Comparison of ENCODE assay signal across 17 cellular contexts in genomic region chr14:61930101-61930857, GRCh38.
DNase-seq lines count a peak whose midpoint lies in the region; ATAC-seq, FAIRE-seq and TF ChIP-seq lines count a peak whose summit lies in the region.
"Had no signal": no experiment of that assay in that cellular context is flagged by ENCODE, and none has a peak within 500 bp of the region (broad histone marks: within the 10 kb centered on the region; RNA-seq: fewer than 3 reads in every experiment).

No MANE protein-coding gene starts in this region.

- H4K20me1 ChIP-seq in endothelial cell of umbilical vein (replicated peaks; ENCODE audit: control insufficient read depth, extremely low read depth, insufficient read depth, low read length), result no peaks in the 10 kb centered on the region

- no peaks in the 10 kb centered on the region for H3K27me3 ChIP-seq in HUES64 (ENCODE audit: insufficient read depth, low read length)
- peaks cover 6 to 23% of the 10 kb centered on the region in 2 experiments for H3K27me3 ChIP-seq in endothelial cell of umbilical vein (ENCODE audit: control insufficient read depth in 2 of 2, insufficient read depth in 2 of 2, low read length in 2 of 2)

- no peak overlapping the region for H3K4me3 Mint-ChIP-seq in natural killer cell treated with Interleukin-12 subunit alpha and Interleukin-12 subunit beta and Interleukin-15 and Interleukin-18, amount 100 ng/mL, for 72 hours

- H3K9me3 ChIP-seq in HUES64 (ENCODE audit: insufficient read depth, low read depth, low read length) (no peaks in the 10 kb centered on the region), endothelial cell of umbilical vein (replicated peaks; ENCODE audit: control insufficient read depth, insufficient read depth, low read length) (no peaks in the 10 kb centered on the region)
- H3K9me3 ChIP-seq: Caco-2 had no signal

- H3K79me2 ChIP-seq in endothelial cell of umbilical vein (ENCODE audit: control insufficient read depth, insufficient read depth, low read length), result no peaks in the 10 kb centered on the region

- H3K27ac ChIP-seq in HUES64 (ENCODE audit: low read depth, low read length), result no peak overlapping the region; the same call in 1 of the 2 replicates
- H3K27ac ChIP-seq in endothelial cell of umbilical vein (ENCODE audit: insufficient read depth, low read depth, low read length), result no peak overlapping the region
- H3K27ac ChIP-seq: GM23248 had no signal

- CTCF ChIA-PET in endothelial cell of umbilical vein (lab: Charles Lee), result no interaction called here

- no peak for ATAC-seq in natural killer cell treated with Interleukin-12 subunit alpha and Interleukin-12 subunit beta and Interleukin-15 and Interleukin-18, amount 100 ng/mL, for 72 hours
- ATAC-seq in HG03432 (IDR thresholded peaks at IDR 0.05; ENCODE audit: unreplicated experiment), result no peak
- ATAC-seq: GM12878 had no signal

- H3K4me3 ChIP-seq in HUES64 (ENCODE audit: low read length), result peak overlapping the region; percentile 1; the same call in 1 of the 2 replicates
- H3K4me3 ChIP-seq in endothelial cell of umbilical vein (replicated peaks in 1 of 3; ENCODE audit: insufficient read depth in 1 of 3, low read depth in 1 of 3, low read length in 3 of 3), result no peak overlapping the region
- H3K4me3 ChIP-seq: GM12878, GM23248 had no signal

- no peaks in the 10 kb centered on the region for H3K4me1 Mint-ChIP-seq in natural killer cell treated with Interleukin-12 subunit alpha and Interleukin-12 subunit beta and Interleukin-15 and Interleukin-18, amount 100 ng/mL, for 72 hours (ENCODE audit: low read depth in 2 of 2)

- intact Hi-C loops in endothelial cell of umbilical vein (cut with micrococcal nuclease), result no loop called here

- H3K27me3 Mint-ChIP-seq in natural killer cell treated with Interleukin-12 subunit alpha and Interleukin-12 subunit beta and Interleukin-15 and Interleukin-18, amount 100 ng/mL, for 72 hours, result peaks cover 30 to 31% of the 10 kb centered on the region in 2 donors

- no peaks in the 10 kb centered on the region for H3K9me3 Mint-ChIP-seq in natural killer cell treated with Interleukin-12 subunit alpha and Interleukin-12 subunit beta and Interleukin-15 and Interleukin-18, amount 100 ng/mL, for 72 hours

- no peak for TF ChIP-seq CTCF in endothelial cell of umbilical vein (IDR thresholded peaks at IDR 0.05; ENCODE audit: extremely low read depth in 1 of 2, insufficient read depth in 1 of 2, low read depth in 1 of 2, low read length in 2 of 2)

- DNase-seq in NCI-H524 treated with DMSO at 0.1 percent for 48 hours (lab: John Stamatoyannopoulos, UW) (peak; percentile 100), endothelial cell of umbilical vein (ENCODE audit: low read depth, low spot score) (no peak), urothelium cell line (ENCODE audit: low spot score) (no peak)
- DNase-seq in natural killer cell treated with Interleukin-12 subunit alpha and Interleukin-12 subunit beta and Interleukin-15 and Interleukin-18, amount 100 ng/mL, for 72 hours (ENCODE audit: low spot score), result no peak
- DNase-seq in activated CD4-positive, alpha-beta T cell treated with anti-CD3 and anti-CD28 coated beads for 4 hours, result no peak
- DNase-seq: AML-193, Caco-2, DMS79, GM23248, Kasumi-1, NCI-H1417, NCI-H2107, SIG-M5 had no signal

- H3K9ac ChIP-seq in HUES64 (ENCODE audit: low read depth, low read length) (no peak overlapping the region), endothelial cell of umbilical vein (replicated peaks; ENCODE audit: extremely low read depth, insufficient read depth, low read length) (no peak overlapping the region)
- H3K9ac ChIP-seq: GM23248 had no signal

- H3K9me1 ChIP-seq in endothelial cell of umbilical vein (replicated peaks; ENCODE audit: control insufficient read depth, extremely low read depth, insufficient read depth, low read length), result no peaks in the 10 kb centered on the region

- FAIRE-seq in endothelial cell of umbilical vein (lab: Jason Lieb, UNC) (peak; percentile 18), urothelium cell line (lab: Jason Lieb, UNC) (peak; percentile 94)
- FAIRE-seq: GM12878, GM18507 had no signal

- no TSS peak for BruUV-seq in endothelial cell of umbilical vein (replicated peaks; lab: Mats Ljungman, UMichigan)

- dilution Hi-C loops in endothelial cell of umbilical vein (cut with MboI; ENCODE audit: extremely low pct_ligation_motif_present, low sequenced_read_pairs), result no loop called here

- WGBS in HUES64, result 73% methylated on average over 5 of the region's 6 CpGs

- H2AFZ ChIP-seq in endothelial cell of umbilical vein (ENCODE audit: low read depth, low read length), result no peak overlapping the region
- H2AFZ ChIP-seq: GM23248 had no signal

- H3K36me3 ChIP-seq in HUES64 (ENCODE audit: insufficient read depth, low read length), result no peaks in the 10 kb centered on the region
- H3K36me3 ChIP-seq in endothelial cell of umbilical vein (ENCODE audit: control insufficient read depth in 2 of 2, extremely low read depth in 1 of 2, insufficient read depth in 2 of 2, low read length in 2 of 2), result no peaks in the 10 kb centered on the region

- no peak overlapping the region for H3K4me2 ChIP-seq in endothelial cell of umbilical vein (ENCODE audit: insufficient read depth, low read length)

- POLR2A ChIA-PET in endothelial cell of umbilical vein (lab: Charles Lee), result no interaction called here

- no peaks in the 10 kb centered on the region for H3K36me3 Mint-ChIP-seq in natural killer cell treated with Interleukin-12 subunit alpha and Interleukin-12 subunit beta and Interleukin-15 and Interleukin-18, amount 100 ng/mL, for 72 hours

- peaks cover 57% of the 10 kb centered on the region for H3K4me1 ChIP-seq in HUES64 (ENCODE audit: insufficient read depth, low read length)
- no peaks in the 10 kb centered on the region for H3K4me1 ChIP-seq in endothelial cell of umbilical vein (ENCODE audit: control insufficient read depth, extremely low read depth, insufficient read depth, low read length)

- TF ChIP-seq POLR2A in endothelial cell of umbilical vein (IDR thresholded peaks at IDR 0.05; ENCODE audit: low read depth, low read length), result no peak

- no peak overlapping the region for H3K27ac Mint-ChIP-seq in natural killer cell treated with Interleukin-12 subunit alpha and Interleukin-12 subunit beta and Interleukin-15 and Interleukin-18, amount 100 ng/mL, for 72 hours

TF ChIP-seq in endothelial cell of umbilical vein, 7 proteins besides CTCF, POLR2A, EP300 and RAD21:
- no peak for TF ChIP-seq POLR2AphosphoS5 (IDR thresholded peaks at IDR 0.05; ENCODE audit: insufficient read depth, low read depth, low read length)
- no peak for TF ChIP-seq FOS (IDR thresholded peaks at IDR 0.05; ENCODE audit: borderline replicate concordance, insufficient read depth, low read length)
- TF ChIP-seq MAX (IDR thresholded peaks at IDR 0.05; ENCODE audit: insufficient read depth, insufficient read length), result no peak
- TF ChIP-seq MYC (IDR thresholded peaks at IDR 0.05; ENCODE audit: low read depth, low read length), result no peak
- no peak for TF ChIP-seq EZH2 (IDR thresholded peaks at IDR 0.05; ENCODE audit: borderline replicate concordance, low read depth, low read length, severe bottlenecking)
- no peak for TF ChIP-seq JUN (IDR thresholded peaks at IDR 0.05; ENCODE audit: borderline replicate concordance, insufficient read depth, insufficient read length, low read depth)
